ENCODE assay signal across 1 cellular context in the genomic region with DNA sequence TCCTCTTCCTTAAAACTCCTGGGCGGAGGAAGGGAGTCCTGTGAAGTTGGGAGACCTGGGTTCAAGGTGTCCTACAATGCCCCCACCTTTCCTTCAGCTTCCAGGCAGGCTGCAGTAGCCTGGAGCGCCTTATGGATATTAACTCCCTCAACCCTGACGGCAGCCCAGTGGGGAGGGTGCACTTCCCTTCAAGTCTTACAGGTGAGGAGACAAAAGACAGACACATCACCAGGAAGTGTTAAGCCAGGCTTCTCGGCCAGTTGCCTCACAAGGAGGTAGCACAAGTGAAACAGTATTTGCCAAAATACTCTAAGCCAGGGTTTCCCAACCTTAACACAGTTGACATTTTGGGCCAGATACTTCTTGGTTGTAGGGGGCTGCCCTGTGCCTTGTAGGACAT.
TF ChIP-seq lines count a peak whose summit lies in the region.

No MANE protein-coding gene starts in this region.

TF ChIP-seq in H1, 55 proteins besides CTCF, POLR2A, EP300 and RAD21:
- no peak for TF ChIP-seq ASH2L (IDR thresholded peaks at IDR 0.05; ENCODE audit: low read length)
- TF ChIP-seq CHD2 (IDR thresholded peaks at IDR 0.05; ENCODE audit: low read length): no peak
- no peak for TF ChIP-seq TAF7 (optimal IDR thresholded peaks at IDR 0.05; ENCODE audit: borderline replicate concordance, low read depth, low read length)
- no peak for TF ChIP-seq RNF2 (IDR thresholded peaks at IDR 0.05; ENCODE audit: borderline replicate concordance, low read depth, low read length, missing control alignments, poor library complexity, severe bottlenecking)
- TF ChIP-seq BACH1 (IDR thresholded peaks at IDR 0.05; ENCODE audit: low read length): no peak
- no peak for TF ChIP-seq GTF2F1 (IDR thresholded peaks at IDR 0.05; ENCODE audit: borderline replicate concordance, low read depth, low read length)
- TF ChIP-seq EGR1 (IDR thresholded peaks at IDR 0.05; ENCODE audit: borderline replicate concordance, low read depth, low read length): no peak
- no peak for TF ChIP-seq NRF1 (IDR thresholded peaks at IDR 0.05; ENCODE audit: low read depth, low read length)
- TF ChIP-seq TBP (IDR thresholded peaks at IDR 0.05; ENCODE audit: low read depth, low read length): no peak
- no peak for TF ChIP-seq PHF8 (conservative IDR thresholded peaks at IDR 0.05; ENCODE audit: low read depth, low read length)
- no peak for TF ChIP-seq CTBP2 (IDR thresholded peaks at IDR 0.05; ENCODE audit: borderline replicate concordance, insufficient read depth, insufficient read length, low read length)
- no peak for TF ChIP-seq SIN3A (conservative IDR thresholded peaks at IDR 0.05 in 1 of 2, IDR thresholded peaks at IDR 0.05 in 1 of 2; ENCODE audit: low read depth in 1 of 2, low read length in 2 of 2)
- TF ChIP-seq JUN (IDR thresholded peaks at IDR 0.05; ENCODE audit: low read depth, low read length): no peak
- TF ChIP-seq HDAC2 (IDR thresholded peaks at IDR 0.05; ENCODE audit: borderline replicate concordance in 1 of 2, low read depth in 2 of 2, low read length in 2 of 2): no peak
- no peak for TF ChIP-seq RBBP5 (IDR thresholded peaks at IDR 0.05; ENCODE audit: borderline replicate concordance, low read depth, low read length)
- TF ChIP-seq TEAD4 (IDR thresholded peaks at IDR 0.05; ENCODE audit: low read depth, low read length): no peak
- TF ChIP-seq SIRT6 (IDR thresholded peaks at IDR 0.05; ENCODE audit: low read length): no peak
- no peak for TF ChIP-seq KDM4A (IDR thresholded peaks at IDR 0.05; ENCODE audit: low read depth, low read length, severe bottlenecking)
